ENCODE assay signal across 24 cellular contexts in genomic region chr9:125461501-125462190, GRCh38.
"Had no signal": no experiment of that assay in that cellular context is flagged by ENCODE, and none has a peak within 500 bp of the region (broad histone marks: within the 10 kb centered on the region; RNA-seq: fewer than 3 reads in every experiment).

No MANE protein-coding gene starts in this region.

- H3K9me3 Mint-ChIP-seq: activated CD4-positive, alpha-beta T cell treated with anti-CD3 and anti-CD28 coated beads, Interleukin-2, amount 10 ng/mL, durations not matched to agents 24 days and 14 days had no signal

- H3K4me1 Mint-ChIP-seq: activated B cell treated with CpG ODN at 0.5 μM for 24 hours; activated CD4-positive, alpha-beta T cell treated with anti-CD3 and anti-CD28 coated beads, Interleukin-2, amount 10 ng/mL, durations not matched to agents 24 days and 14 days; memory B cell; natural killer cell had no signal

- H3K36me3 ChIP-seq: breast epithelium, ovary had no signal

- H3K27me3 ChIP-seq: breast epithelium, dorsolateral prefrontal cortex, gastroesophageal sphincter, heart right ventricle, ovary, SJSA1, transverse colon had no signal

- H3K27me3 Mint-ChIP-seq: activated B cell treated with CpG ODN at 0.5 μM for 24 hours; activated CD4-positive, alpha-beta T cell treated with anti-CD3 and anti-CD28 coated beads, Interleukin-2, amount 10 ng/mL, durations not matched to agents 24 days and 14 days; activated naive CD8-positive, alpha-beta T cell treated with anti-CD3 and anti-CD28 coated beads, Interleukin-2, amount 10 ng/mL, durations not matched to agents 7 days and 5 days; memory B cell had no signal

- DNase-seq: activated B cell treated with CpG ODN at 0.5 μM for 24 hours; activated CD4-positive, alpha-beta T cell treated with anti-CD3 and anti-CD28 coated beads, Interleukin-2, amount 10 ng/mL, durations not matched to agents 24 days and 14 days; activated CD8-positive, alpha-beta memory T cell treated with anti-CD3 and anti-CD28 coated beads, Interleukin-2, amount 50 U/mL, for 48 hours; activated CD8-positive, alpha-beta T cell treated with anti-CD3 and anti-CD28 coated beads, Interleukin-2, amount 10 ng/mL, durations not matched to agents 7 days and 5 days; activated naive CD4-positive, alpha-beta T cell; activated naive CD8-positive, alpha-beta T cell treated with anti-CD3 and anti-CD28 coated beads, Interleukin-2, amount 10 ng/mL, durations not matched to agents 7 days and 5 days; erythroblast; heart right ventricle; left colon; natural killer cell; stimulated activated CD4-positive, alpha-beta T cell treated with anti-CD3 and anti-CD28 coated beads, Interleukin-15, amount 100 ng/mL, for 24 hours; stimulated activated CD4-positive, alpha-beta T cell treated with anti-CD3 and anti-CD28 coated beads, Interleukin-4, amount 100 ng/mL, for 1 hour; stimulated activated naive CD4-positive, alpha-beta T cell; SW 1271 had no signal

- H3K27ac ChIP-seq: gastroesophageal sphincter, heart right ventricle, SJSA1, skin epidermis had no signal

- H3K4me1 ChIP-seq: breast epithelium, transverse colon had no signal

- H3K4me3 Mint-ChIP-seq: activated B cell treated with CpG ODN at 0.5 μM for 24 hours; activated CD4-positive, alpha-beta T cell treated with anti-CD3 and anti-CD28 coated beads, Interleukin-2, amount 10 ng/mL, durations not matched to agents 24 days and 14 days; activated CD8-positive, alpha-beta T cell treated with anti-CD3 and anti-CD28 coated beads, Interleukin-2, amount 10 ng/mL, durations not matched to agents 7 days and 5 days; activated naive CD8-positive, alpha-beta T cell treated with anti-CD3 and anti-CD28 coated beads, Interleukin-2, amount 10 ng/mL, durations not matched to agents 7 days and 5 days; activated T-helper 1 cell treated with anti-CD3 and anti-CD28 coated beads, Interleukin-12 subunit alpha, Interleukin-12 subunit beta, Interleukin-2, Interleukin-4 antibody, amounts not matched to agents 30 ng/mL and 10 ng/mL and 1 ng/mL, durations not matched to agents 14 hours and 24 hours and 36 hours; memory B cell; natural killer cell; T-helper 2 cell treated with Interferon-gamma antibody and Interleukin-4, amounts not matched to agents 5 μg/mL and 100 μg/mL, for 36 hours had no signal

- H3K4me3 ChIP-seq: breast epithelium, dorsolateral prefrontal cortex, gastroesophageal sphincter, heart right ventricle, ovary, SJSA1, skin epidermis, transverse colon had no signal

- ATAC-seq: activated CD8-positive, alpha-beta T cell treated with anti-CD3 and anti-CD28 coated beads, Interleukin-2, amount 10 ng/mL, durations not matched to agents 7 days and 5 days; left colon; natural killer cell had no signal

- H3K36me3 Mint-ChIP-seq: natural killer cell had no signal

- H3K27ac Mint-ChIP-seq: activated B cell treated with CpG ODN at 0.5 μM for 24 hours; activated CD4-positive, alpha-beta T cell treated with anti-CD3 and anti-CD28 coated beads, Interleukin-2, amount 10 ng/mL, durations not matched to agents 24 days and 14 days; activated CD8-positive, alpha-beta T cell treated with anti-CD3 and anti-CD28 coated beads, Interleukin-2, amount 10 ng/mL, durations not matched to agents 7 days and 5 days; activated naive CD8-positive, alpha-beta T cell treated with anti-CD3 and anti-CD28 coated beads, Interleukin-2, amount 10 ng/mL, durations not matched to agents 7 days and 5 days; activated T-helper 1 cell treated with anti-CD3 and anti-CD28 coated beads, Interleukin-12 subunit alpha, Interleukin-12 subunit beta, Interleukin-2, Interleukin-4 antibody, amounts not matched to agents 30 ng/mL and 10 ng/mL and 1 ng/mL, durations not matched to agents 14 hours and 24 hours and 36 hours; memory B cell; natural killer cell; T-helper 2 cell treated with Interferon-gamma antibody and Interleukin-4, amounts not matched to agents 5 μg/mL and 100 μg/mL, for 36 hours had no signal

- H3K9me3 ChIP-seq: gastroesophageal sphincter, ovary, SJSA1 had no signal
